11 cellular contexts compared by ENCODE assay signal in the genomic region with DNA sequence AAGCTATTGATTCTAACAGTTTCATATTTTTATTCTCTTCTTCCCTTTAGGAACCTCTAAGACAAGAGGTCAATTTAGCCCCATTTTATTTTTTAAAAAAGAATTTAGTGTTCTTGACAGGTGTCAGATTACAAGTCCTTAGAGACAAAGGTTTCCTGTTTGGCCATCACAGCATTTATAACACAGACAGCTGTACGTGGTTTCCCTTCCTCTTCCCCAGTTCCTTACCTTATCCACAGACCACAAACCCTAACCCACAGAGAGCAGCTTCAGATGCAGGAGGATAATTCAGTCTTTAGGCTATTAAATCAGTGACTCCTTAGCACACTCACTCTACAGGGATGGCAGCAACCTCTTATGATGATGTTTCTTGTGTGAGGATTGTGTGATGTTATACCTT.
DNase-seq lines count a peak whose midpoint lies in the region; ATAC-seq and TF ChIP-seq lines count a peak whose summit lies in the region.
"Had no signal": no experiment of that assay in that cellular context is flagged by ENCODE, and none has a peak within 500 bp of the region (broad histone marks: within the 10 kb centered on the region; RNA-seq: fewer than 3 reads in every experiment).

No MANE protein-coding gene starts in this region.

- H3K9me3 Mint-ChIP-seq in MCF 10A (ENCODE audit: unreplicated experiment): peaks cover 22% of the 10 kb centered on the region

- H3K4me1 Mint-ChIP-seq in MCF 10A (ENCODE audit: insufficient read depth, unreplicated experiment): no peaks in the 10 kb centered on the region
- H3K4me1 Mint-ChIP-seq: naive thymus-derived CD4-positive, alpha-beta T cell had no signal

- peak; percentile 88 for ATAC-seq in HG02943 (IDR thresholded peaks at IDR 0.05; ENCODE audit: low read depth, unreplicated experiment)
- ATAC-seq: naive thymus-derived CD4-positive, alpha-beta T cell had no signal

- H3K27ac Mint-ChIP-seq in MCF 10A (ENCODE audit: low read depth, unreplicated experiment): no peak overlapping the region
- H3K27ac Mint-ChIP-seq: naive thymus-derived CD4-positive, alpha-beta T cell had no signal

- no peak overlapping the region for H3K4me3 ChIP-seq in skeletal muscle cell (ENCODE audit: low read depth, low read length)
- H3K4me3 ChIP-seq: GM23248 had no signal

- DNase-seq in DMS53 (lab: John Stamatoyannopoulos, UW) (peak; percentile 1), DMS53 treated with DMSO at 0.1 percent for 48 hours (lab: John Stamatoyannopoulos, UW; ENCODE audit: unreplicated experiment) (no peak), NAMALWA (ENCODE audit: low spot score) (peak; percentile 74), skeletal muscle cell (ENCODE audit: low read depth) (peak; percentile 25), OCI-M2 (lab: John Stamatoyannopoulos, UW; ENCODE audit: unreplicated experiment) (no peak), NCI-H146 (lab: John Stamatoyannopoulos, UW) (no peak), MCF 10A (ENCODE audit: unreplicated experiment) (no peak)
- DNase-seq: activated gamma-delta T cell treated with Interleukin-2 at 50 U/mL for 16 hours; GM23248; naive thymus-derived CD4-positive, alpha-beta T cell had no signal

- no peak for TF ChIP-seq CTCF in MCF 10A (IDR thresholded peaks at IDR 0.05; ENCODE audit: unreplicated experiment)

- H3K36me3 Mint-ChIP-seq in MCF 10A (ENCODE audit: insufficient read depth, unreplicated experiment): no peaks in the 10 kb centered on the region

- peaks cover 42% of the 10 kb centered on the region for H3K27me3 Mint-ChIP-seq in MCF 10A (ENCODE audit: insufficient read depth, unreplicated experiment)
- H3K27me3 Mint-ChIP-seq: naive thymus-derived CD4-positive, alpha-beta T cell had no signal

- no peak overlapping the region for H3K4me3 Mint-ChIP-seq in MCF 10A (ENCODE audit: unreplicated experiment)
- H3K4me3 Mint-ChIP-seq: naive thymus-derived CD4-positive, alpha-beta T cell had no signal

- CTCF ChIA-PET in MCF 10A (lab: Yijun Ruan, JAX): no interaction called here

- BruUV-seq in MCF 10A (replicated peaks; lab: Mats Ljungman, UMichigan): no TSS peak

- POLR2A ChIA-PET in MCF 10A (lab: Yijun Ruan, JAX): no interaction called here

- intact Hi-C loops in MCF 10A (cut with micrococcal nuclease): no loop called here

Comparison
In these comparisons a context has a peak if more than half of its experiments do, and no peak if none do; other contexts are left out.
1. DNase-seq: peak in DMS53 (single experiment), NAMALWA (single experiment) and skeletal muscle cell (single experiment); none in DMS53 treated with DMSO at 0.1 percent for 48 hours (single experiment), OCI-M2 (single experiment), NCI-H146 (single experiment) and MCF 10A (single experiment).